23 cellular contexts compared by ENCODE assay signal in genomic region chr3:11230125-11230524, GRCh38.
"Had no signal": no experiment of that assay in that cellular context is flagged by ENCODE, and none has a peak within 500 bp of the region (broad histone marks: within the 10 kb centered on the region; RNA-seq: fewer than 3 reads in every experiment).

No MANE protein-coding gene starts in this region.

- H3K9me3 Mint-ChIP-seq: activated naive CD4-positive, alpha-beta T cell treated with anti-CD3 and anti-CD28 coated beads, Interleukin-2, amount 50 U/mL, for 72 hours; dendritic cell treated with granulocyte-macrophage colony-stimulating factor and Interleukin-4, amounts not matched to agents 40 ng/mL and 50 ng/mL, for 4 days; naive thymus-derived CD4-positive, alpha-beta T cell; neural progenitor cell; stimulated activated naive CD8-positive, alpha-beta T cell treated with anti-CD3 and anti-CD28 coated beads, Interleukin-15, amount 100 ng/mL, for 72 hours had no signal

- H3K4me3 ChIP-seq: adrenal gland, cardiac muscle cell, gastroesophageal sphincter, heart left ventricle, neural progenitor cell, ovary, right lobe of liver, smooth muscle cell, upper lobe of left lung had no signal

- H3K27me3 ChIP-seq: adrenal gland, gastroesophageal sphincter, ovary, right lobe of liver, upper lobe of left lung had no signal

- FAIRE-seq: endothelial cell of umbilical vein had no signal

- H3K27me3 Mint-ChIP-seq: dendritic cell treated with granulocyte-macrophage colony-stimulating factor and Interleukin-4, amounts not matched to agents 40 ng/mL and 50 ng/mL, for 4 days had no signal

- H3K4me3 Mint-ChIP-seq: activated CD4-positive, alpha-beta T cell treated with anti-CD3 and anti-CD28 coated beads for 36 hours; dendritic cell treated with granulocyte-macrophage colony-stimulating factor and Interleukin-4, amounts not matched to agents 40 ng/mL and 50 ng/mL, for 4 days; naive thymus-derived CD4-positive, alpha-beta T cell; neural progenitor cell; stimulated activated naive CD8-positive, alpha-beta T cell treated with anti-CD3 and anti-CD28 coated beads, Interleukin-15, amount 100 ng/mL, for 72 hours had no signal

- H3K4me2 ChIP-seq: neural progenitor cell, smooth muscle cell had no signal

- H3K9ac ChIP-seq: neural progenitor cell had no signal

- H3K27ac ChIP-seq: adrenal gland, cardiac muscle cell, heart left ventricle, neural progenitor cell, ovary, right lobe of liver, upper lobe of left lung had no signal

- H3K9me3 ChIP-seq: adrenal gland, gastroesophageal sphincter, heart left ventricle, ovary, right lobe of liver, upper lobe of left lung had no signal

- H3K36me3 Mint-ChIP-seq: activated naive CD4-positive, alpha-beta T cell treated with anti-CD3 and anti-CD28 coated beads, Interleukin-2, amount 50 U/mL, for 72 hours; naive thymus-derived CD4-positive, alpha-beta T cell; neural progenitor cell had no signal

- H3K4me1 ChIP-seq: neural progenitor cell, right lobe of liver had no signal

- DNase-seq: activated CD4-positive, alpha-beta T cell treated with anti-CD3 and anti-CD28 coated beads for 36 hours; activated CD4-positive, alpha-beta T cell treated with anti-CD3 and anti-CD28 coated beads, Interleukin-2, amount 50 U/mL, for 48 hours; activated gamma-delta T cell; effector memory CD4-positive, alpha-beta T cell; heart left ventricle; left ventricle myocardium superior; mesendoderm; naive thymus-derived CD4-positive, alpha-beta T cell; ovary; right lobe of liver; stimulated activated CD4-positive, alpha-beta T cell treated with anti-CD3 and anti-CD28 coated beads, Interleukin-4, amount 100 ng/mL, for 1 hour; stimulated activated naive CD8-positive, alpha-beta T cell treated with anti-CD3 and anti-CD28 coated beads, Interleukin-15, amount 100 ng/mL, for 72 hours; SW 1271; T-helper 2 cell; upper lobe of left lung had no signal

- H3K36me3 ChIP-seq: adrenal gland, cardiac muscle cell, gastroesophageal sphincter, heart left ventricle, neural progenitor cell, ovary, right lobe of liver, upper lobe of left lung had no signal

- H3K27ac Mint-ChIP-seq: activated CD4-positive, alpha-beta T cell treated with anti-CD3 and anti-CD28 coated beads for 36 hours; activated naive CD4-positive, alpha-beta T cell treated with anti-CD3 and anti-CD28 coated beads, Interleukin-2, amount 50 U/mL, for 72 hours; dendritic cell treated with granulocyte-macrophage colony-stimulating factor and Interleukin-4, amounts not matched to agents 40 ng/mL and 50 ng/mL, for 4 days; naive thymus-derived CD4-positive, alpha-beta T cell; neural progenitor cell; stimulated activated naive CD8-positive, alpha-beta T cell treated with anti-CD3 and anti-CD28 coated beads, Interleukin-15, amount 100 ng/mL, for 72 hours had no signal

- H2AFZ ChIP-seq: neural progenitor cell had no signal

- H3K4me1 Mint-ChIP-seq: neural progenitor cell had no signal
